Comparison of ENCODE assay signal across 1 cellular context in the genomic region with DNA sequence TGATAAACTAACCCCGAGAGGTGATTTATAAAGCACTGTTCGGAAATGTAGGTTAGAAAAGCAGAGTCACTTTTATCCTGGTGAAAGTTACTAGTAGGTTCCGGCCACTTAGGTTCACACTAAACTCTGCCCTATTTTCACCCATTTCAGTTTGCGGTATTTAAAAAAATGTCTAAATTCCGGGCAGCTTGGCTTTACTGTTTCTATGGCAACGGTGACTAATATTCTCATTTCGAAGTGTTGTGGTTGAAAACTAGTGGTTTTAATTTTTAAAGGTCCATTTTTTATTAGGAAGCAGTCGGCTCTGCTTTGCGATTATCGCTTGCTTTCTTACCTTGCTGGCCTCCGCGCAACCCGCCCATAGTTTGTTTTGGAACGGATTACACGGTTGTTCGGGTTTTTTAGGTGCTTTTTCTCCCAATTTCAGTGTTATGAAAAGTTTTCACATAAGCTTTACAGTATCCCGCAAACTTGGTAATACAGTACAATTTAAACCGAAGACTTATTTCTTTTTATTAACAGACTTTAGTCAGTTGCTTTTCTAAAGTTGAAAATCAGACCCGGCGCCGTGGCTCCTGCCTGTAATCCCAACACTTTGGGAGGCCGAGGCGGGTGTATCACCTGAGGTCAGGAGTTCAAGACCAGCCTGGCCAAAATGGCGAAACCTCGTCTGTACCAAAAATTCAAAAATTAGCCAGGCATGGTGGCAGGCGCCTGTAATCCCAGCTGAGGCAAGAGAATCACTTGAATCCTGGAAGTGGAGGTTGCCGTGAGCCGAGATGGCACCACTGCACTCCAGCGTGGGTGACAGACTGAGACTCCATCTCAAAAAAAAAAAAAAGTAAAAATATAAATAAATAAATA.
TF ChIP-seq lines count a peak whose summit lies in the region.

No MANE protein-coding gene starts in this region.

TF ChIP-seq in GM12878, 131 proteins besides CTCF, POLR2A, EP300 and RAD21 (continued from another document):
- TF ChIP-seq E4F1 (IDR thresholded peaks at IDR 0.05; ENCODE audit: borderline replicate concordance, partially characterized antibody) = no peak
